ENCODE assay signal across 8 cellular contexts in genomic region chr10:132516771-132517725, GRCh38. TPM values are rescaled to one million over a fixed set of nuclear protein-coding genes. Genes with fewer than 3 reads are reported as not detected.
DNase-seq lines count a peak whose midpoint lies in the region; TF ChIP-seq lines count a peak whose summit lies in the region.

No MANE protein-coding gene starts in this region.

- no peaks in the 10 kb centered on the region for H4K20me1 ChIP-seq in BLaER1

- no peaks in the 10 kb centered on the region for H3K27me3 ChIP-seq in BLaER1
- peaks cover 2% of the 10 kb centered on the region for H3K27me3 ChIP-seq in kidney epithelial cell (ENCODE audit: control insufficient read depth, insufficient read depth, low read length)
- no peaks in the 10 kb centered on the region for H3K27me3 ChIP-seq in stomach

- H3K4me3 Mint-ChIP-seq in activated CD4-positive, alpha-beta T cell treated with anti-CD3 and anti-CD28 coated beads, Interleukin-2, amount 10 ng/mL, durations not matched to agents 24 days and 14 days, result no peak overlapping the region

- H3K9me3 ChIP-seq in BLaER1 (no peaks in the 10 kb centered on the region), stomach (no peaks in the 10 kb centered on the region)

- H3K4me1 ChIP-seq in BLaER1 (peaks cover 79% of the 10 kb centered on the region), stomach (peaks cover 45 to 65% (median 56%) of the 10 kb centered on the region in 4 donors)

- intact Hi-C loops in stomach (cut with DNase I; ENCODE audit: low total_unique reads), result no loop called here
- intact Hi-C loops in activated CD4-positive, alpha-beta T cell treated with anti-CD3 and anti-CD28 coated beads, Interleukin-2, amount 10 ng/mL, durations not matched to agents 24 days and 14 days (cut with micrococcal nuclease), result no loop called here

- H3K27ac ChIP-seq in BLaER1 (peak overlapping the region; percentile 92), stomach (peak overlapping the region; percentile 71 to 91 (median 88))

- no peaks in the 10 kb centered on the region for H3K4me1 Mint-ChIP-seq in activated CD4-positive, alpha-beta T cell treated with anti-CD3 and anti-CD28 coated beads, Interleukin-2, amount 10 ng/mL, durations not matched to agents 24 days and 14 days

- no peak overlapping the region for H3K27ac Mint-ChIP-seq in activated CD4-positive, alpha-beta T cell treated with anti-CD3 and anti-CD28 coated beads, Interleukin-2, amount 10 ng/mL, durations not matched to agents 24 days and 14 days

- peaks cover 4% of the 10 kb centered on the region for H3K27me3 Mint-ChIP-seq in activated CD4-positive, alpha-beta T cell treated with anti-CD3 and anti-CD28 coated beads, Interleukin-2, amount 10 ng/mL, durations not matched to agents 24 days and 14 days

- peak overlapping the region; percentile 49; the same call in 1 of the 2 replicates for H3K4me3 ChIP-seq in BLaER1
- H3K4me3 ChIP-seq in choroid plexus epithelial cell (ENCODE audit: low read depth, low read length), result no peak overlapping the region
- no peak overlapping the region for H3K4me3 ChIP-seq in kidney epithelial cell (ENCODE audit: low read depth, low read length)
- peak overlapping the region in 1 of 4 donors; percentile 15 for H3K4me3 ChIP-seq in stomach

- peak; percentile 55 for DNase-seq in LoVo (ENCODE audit: low spot score)
- DNase-seq in choroid plexus epithelial cell (ENCODE audit: low read depth), result peak; percentile 94
- peak; percentile 88 for DNase-seq in kidney epithelial cell (ENCODE audit: low read depth)
- DNase-seq in stomach, result peak; percentile 87
- no peak for DNase-seq in NCI-H1092 (lab: John Stamatoyannopoulos, UW)
- DNase-seq in Kasumi-1 (lab: John Stamatoyannopoulos, UW), result no peak
- DNase-seq in activated CD4-positive, alpha-beta T cell treated with anti-CD3 and anti-CD28 coated beads, Interleukin-2, amount 10 ng/mL, durations not matched to agents 24 days and 14 days, result no peak

- peak overlapping the region; percentile 80 for H3K4me2 ChIP-seq in BLaER1

- WGBS in stomach, 5 donors, result 23 to 36% (median 24%) methylated on average over 9 to 37 of the region's 37 CpGs

- TF ChIP-seq POLR2A in stomach (IDR thresholded peaks at IDR 0.05), result no peak

- peak overlapping the region; percentile 69 for H3K9ac ChIP-seq in BLaER1

- no peaks in the 10 kb centered on the region for H3K36me3 ChIP-seq in BLaER1
- H3K36me3 ChIP-seq in kidney epithelial cell (ENCODE audit: control insufficient read depth, insufficient read depth, low read length), result no peaks in the 10 kb centered on the region
- H3K36me3 ChIP-seq in stomach, result no peaks in the 10 kb centered on the region

- peak; percentile 52 for TF ChIP-seq EP300 in stomach (IDR thresholded peaks at IDR 0.05)

- H3K36me3 Mint-ChIP-seq in activated CD4-positive, alpha-beta T cell treated with anti-CD3 and anti-CD28 coated beads, Interleukin-2, amount 10 ng/mL, durations not matched to agents 24 days and 14 days (ENCODE audit: low read depth), result no peaks in the 10 kb centered on the region

- no peaks in the 10 kb centered on the region for H3K9me3 Mint-ChIP-seq in activated CD4-positive, alpha-beta T cell treated with anti-CD3 and anti-CD28 coated beads, Interleukin-2, amount 10 ng/mL, durations not matched to agents 24 days and 14 days

- TF ChIP-seq CTCF in choroid plexus epithelial cell (conservative IDR thresholded peaks at IDR 0.05; ENCODE audit: low read depth, low read length) (no peak), kidney epithelial cell (IDR thresholded peaks at IDR 0.05; ENCODE audit: insufficient read depth, low read length, poor library complexity, severe bottlenecking) (no peak), stomach (IDR thresholded peaks at IDR 0.05) (no peak)

RNA-seq across cellular contexts. Expression of gene INPP5A, which starts 20.5 kb away (rescaled TPM):
- total RNA-seq in kidney epithelial cell, result 45.1 and 47.7 TPM in 2 replicates
- total RNA-seq in stomach, result 10 to 100 TPM; 30.4 to 72.3 (median 50.6) TPM
- 10 to 100 TPM; 17.2 to 22.1 (median 21.8) TPM for polyA plus RNA-seq in stomach
- total RNA-seq in activated CD4-positive, alpha-beta T cell treated with anti-CD3 and anti-CD28 coated beads, Interleukin-2, amount 10 ng/mL, durations not matched to agents 24 days and 14 days, result 10.3 and 10.5 TPM in 2 replicates

Comparison
In these comparisons a context has a peak if more than half of its experiments do, and no peak if none do; other contexts are left out.
1. DNase-seq: peak in LoVo (single experiment), choroid plexus epithelial cell (single experiment), kidney epithelial cell (single experiment) and stomach (single experiment); none in NCI-H1092 (single experiment), Kasumi-1 (0 of 2) and activated CD4-positive, alpha-beta T cell treated with anti-CD3 and anti-CD28 coated beads, Interleukin-2, amount 10 ng/mL, durations not matched to agents 24 days and 14 days (single experiment).